ENCODE assay signal across 8 cellular contexts in genomic region chr6:14066782-14067406, GRCh38.
DNase-seq lines count a peak whose midpoint lies in the region; FAIRE-seq lines count a peak whose summit lies in the region.

No MANE protein-coding gene starts in this region.

- DNase-seq in EH (ENCODE audit: low read depth), result peak; percentile 73
- peak; percentile 55 to 77 for DNase-seq in HAP-1 (ENCODE audit: low spot score in 2 of 2)
- peak; percentile 31 for DNase-seq in NCI-H187 treated with DMSO at 0.1 percent for 48 hours (lab: John Stamatoyannopoulos, UW)
- DNase-seq in fibroblast of the conjunctiva (ENCODE audit: low read depth), result peak; percentile 67
- no peak for DNase-seq in activated CD4-positive, CD25-positive, alpha-beta regulatory T cell treated with anti-CD3 and anti-CD28 coated beads, Interleukin-2, amount 50 U/mL, for 72 hours
- no peak for DNase-seq in activated CD4-positive, alpha-beta T cell treated with anti-CD3 and anti-CD28 coated beads, Interleukin-2, amount 50 U/mL, for 48 hours

- H3K27me3 ChIP-seq in HAP-1 (ENCODE audit: low read depth) (no peaks in the 10 kb centered on the region), neuron (ENCODE audit: insufficient read depth, low read length) (no peaks in the 10 kb centered on the region)

- in situ Hi-C loops in HAP-1 (cut with MboI; ENCODE audit: low sequenced_read_pairs), result loop anchor here (5.0 to 25.0 kb wide), 2 partner anchors 155 to 730 kb away; partner anchors contain the start of gene TBC1D7

- H3K9me3 ChIP-seq in HAP-1 (no peaks in the 10 kb centered on the region), neuron (ENCODE audit: low read length) (no peaks in the 10 kb centered on the region)

- H3K36me3 ChIP-seq in HAP-1 (replicated peaks) (no peaks in the 10 kb centered on the region), neuron (ENCODE audit: insufficient read depth, low read length) (no peaks in the 10 kb centered on the region)

- H3K4me1 ChIP-seq in HAP-1, result peaks cover 2% of the 10 kb centered on the region; the same call in 1 of the 2 replicates
- H3K4me1 ChIP-seq in neuron (ENCODE audit: insufficient read depth, low read length), result no peaks in the 10 kb centered on the region

- peak overlapping the region; percentile 85 for H2AFZ ChIP-seq in neuron (ENCODE audit: low read depth, low read length)

- FAIRE-seq in TTC549 (lab: Jason Lieb, UNC), result peak; percentile 77

- H3K4me3 ChIP-seq in HAP-1 (no peak overlapping the region), neuron (ENCODE audit: low read length) (no peak overlapping the region)

Comparison
In these comparisons a context has a peak if more than half of its experiments do, and no peak if none do; other contexts are left out.
1. DNase-seq: peak in EH (single experiment), HAP-1 (2 of 2), NCI-H187 treated with DMSO at 0.1 percent for 48 hours (single experiment) and fibroblast of the conjunctiva (single experiment); none in activated CD4-positive, CD25-positive, alpha-beta regulatory T cell treated with anti-CD3 and anti-CD28 coated beads, Interleukin-2, amount 50 U/mL, for 72 hours (single experiment) and activated CD4-positive, alpha-beta T cell treated with anti-CD3 and anti-CD28 coated beads, Interleukin-2, amount 50 U/mL, for 48 hours (0 of 2).